Comparison of ENCODE assay signal across 8 cellular contexts in genomic region chr1:44609412-44609767, GRCh38.
DNase-seq lines count a peak whose midpoint lies in the region; ATAC-seq and TF ChIP-seq lines count a peak whose summit lies in the region.

No MANE protein-coding gene starts in this region.

- H3K27me3 Mint-ChIP-seq in activated CD4-positive, alpha-beta T cell treated with anti-CD3 and anti-CD28 coated beads for 36 hours: no peaks in the 10 kb centered on the region
- H3K27me3 Mint-ChIP-seq in chondrocyte (ENCODE audit: low read depth): peaks cover 16% of the 10 kb centered on the region

- no peaks in the 10 kb centered on the region for H3K4me1 Mint-ChIP-seq in activated CD4-positive, alpha-beta T cell treated with anti-CD3 and anti-CD28 coated beads for 36 hours
- no peaks in the 10 kb centered on the region for H3K4me1 Mint-ChIP-seq in chondrocyte (ENCODE audit: low read depth)

- peak; percentile 60 for TF ChIP-seq CTCF in chondrocyte (IDR thresholded peaks at IDR 0.05)

- no peak overlapping the region for H3K27ac Mint-ChIP-seq in activated CD4-positive, alpha-beta T cell treated with anti-CD3 and anti-CD28 coated beads for 36 hours
- H3K27ac Mint-ChIP-seq in chondrocyte (ENCODE audit: unreplicated experiment): no peak overlapping the region

- no peak overlapping the region for H3K4me3 Mint-ChIP-seq in activated CD4-positive, alpha-beta T cell treated with anti-CD3 and anti-CD28 coated beads for 36 hours
- no peak overlapping the region for H3K4me3 Mint-ChIP-seq in chondrocyte (ENCODE audit: unreplicated experiment)

- CTCF ChIA-PET in activated CD4-positive, alpha-beta T cell treated with anti-CD3 and anti-CD28 coated beads for 36 hours (lab: Charles Lee): interaction anchor here (0.6 to 2.9 kb wide), 6 partner anchors 10 to 1334 kb away, joined by 3 to 23 read pairs (median 3); partner anchors contain the start of gene KLF18

- no peaks in the 10 kb centered on the region for H3K9me3 Mint-ChIP-seq in activated CD4-positive, alpha-beta T cell treated with anti-CD3 and anti-CD28 coated beads for 36 hours (ENCODE audit: low read depth)
- H3K9me3 Mint-ChIP-seq in chondrocyte (ENCODE audit: low read depth): no peaks in the 10 kb centered on the region

- POLR2A ChIA-PET in activated CD4-positive, alpha-beta T cell treated with anti-CD3 and anti-CD28 coated beads for 36 hours (lab: Charles Lee): interaction anchor here (0.6 kb wide), 1 partner anchor 180 kb away, joined by 4 read pairs; no protein-coding TSS in a partner anchor

- intact Hi-C loops in activated CD4-positive, alpha-beta T cell treated with anti-CD3 and anti-CD28 coated beads for 36 hours (cut with DNase I, micrococcal nuclease): loop anchor here (1.0 to 2.0 kb wide), 2 partner anchors 43 to 44 kb away; no protein-coding TSS in a partner anchor

- DNase-seq in activated CD4-positive, alpha-beta T cell treated with anti-CD3 and anti-CD28 coated beads for 36 hours: peak; percentile 57
- DNase-seq in activated CD4-positive, alpha-beta T cell treated with anti-CD3 and anti-CD28 coated beads for 1 hour: no peak
- DNase-seq in RPMI8226: peak; percentile 69
- DNase-seq in chondrocyte (ENCODE audit: low spot score): peak; percentile 48
- DNase-seq in medulla oblongata (ENCODE audit: extremely low spot score): peak; percentile 55
- DNase-seq in SIG-M5 treated with dmso at 0.1 percent for 504 hours (lab: John Stamatoyannopoulos, UW; ENCODE audit: unreplicated experiment): no peak
- no peak for DNase-seq in DMS114 treated with DMSO at 0.1 percent for 48 hours (lab: John Stamatoyannopoulos, UW; ENCODE audit: unreplicated experiment)
- no peak for DNase-seq in KG1 (lab: John Stamatoyannopoulos, UW)

- H3K36me3 Mint-ChIP-seq in activated CD4-positive, alpha-beta T cell treated with anti-CD3 and anti-CD28 coated beads for 36 hours (ENCODE audit: low read depth): no peaks in the 10 kb centered on the region
- H3K36me3 Mint-ChIP-seq in chondrocyte (ENCODE audit: low read depth): no peaks in the 10 kb centered on the region

- ATAC-seq in activated CD4-positive, alpha-beta T cell treated with anti-CD3 and anti-CD28 coated beads for 36 hours: no peak

Comparison
In these comparisons a context has a peak if more than half of its experiments do, and no peak if none do; other contexts are left out.
1. DNase-seq: peak in activated CD4-positive, alpha-beta T cell treated with anti-CD3 and anti-CD28 coated beads for 36 hours (single experiment), RPMI8226 (single experiment), chondrocyte (single experiment) and medulla oblongata (single experiment); none in activated CD4-positive, alpha-beta T cell treated with anti-CD3 and anti-CD28 coated beads for 1 hour (single experiment), SIG-M5 treated with dmso at 0.1 percent for 504 hours (single experiment), DMS114 treated with DMSO at 0.1 percent for 48 hours (single experiment) and KG1 (single experiment).